8 cellular contexts compared by ENCODE assay signal in the genomic region with DNA sequence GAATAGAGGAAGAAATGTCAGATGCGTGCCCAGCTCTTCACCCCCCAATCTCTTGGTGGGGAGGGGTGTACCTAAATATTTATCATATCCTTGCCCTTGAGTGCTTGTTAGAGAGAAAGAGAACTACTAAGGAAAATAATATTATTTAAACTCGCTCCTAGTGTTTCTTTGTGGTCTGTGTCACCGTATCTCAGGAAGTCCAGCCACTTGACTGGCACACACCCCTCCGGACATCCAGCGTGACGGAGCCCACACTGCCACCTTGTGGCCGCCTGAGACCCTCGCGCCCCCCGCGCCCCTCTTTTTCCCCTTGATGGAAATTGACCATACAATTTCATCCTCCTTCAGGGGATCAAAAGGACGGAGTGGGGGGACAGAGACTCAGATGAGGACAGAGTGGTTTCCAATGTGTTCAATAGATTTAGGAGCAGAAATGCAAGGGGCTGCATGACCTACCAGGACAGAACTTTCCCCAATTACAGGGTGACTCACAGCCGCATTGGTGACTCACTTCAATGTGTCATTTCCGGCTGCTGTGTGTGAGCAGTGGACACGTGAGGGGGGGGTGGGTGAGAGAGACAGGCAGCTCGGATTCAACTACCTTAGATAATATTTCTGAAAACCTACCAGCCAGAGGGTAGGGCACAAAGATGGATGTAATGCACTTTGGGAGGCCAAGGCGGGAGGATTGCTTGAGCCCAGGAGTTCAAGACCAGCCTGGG. TPM values are rescaled to one million over a fixed set of nuclear protein-coding genes. Genes with fewer than 3 reads are reported as not detected.
DNase-seq lines count a peak whose midpoint lies in the region; ATAC-seq and TF ChIP-seq lines count a peak whose summit lies in the region.

No MANE protein-coding gene starts in this region.

- TF ChIP-seq CTCF in Peyer's patch (IDR thresholded peaks at IDR 0.05) (peak; percentile 43 to 84 (median 60)), omental fat pad (IDR thresholded peaks at IDR 0.05) (peak in 2 of 3 donors; percentile 45 to 60), thoracic aorta (IDR thresholded peaks at IDR 0.05) (peak; percentile 88)

- peaks cover 26% of the 10 kb centered on the region for H3K4me1 ChIP-seq in ACC112 (ENCODE audit: control insufficient read depth, insufficient read depth, low read length, unreplicated experiment)
- H3K4me1 ChIP-seq in Peyer's patch: peaks cover 0 to 19% (median 3%) of the 10 kb centered on the region in 4 donors
- peaks cover 9 to 38% of the 10 kb centered on the region in 2 donors for H3K4me1 ChIP-seq in thoracic aorta (ENCODE audit: control insufficient read depth in 1 of 2, low read depth in 2 of 2)

- H3K27ac ChIP-seq in ACC112 (ENCODE audit: low read depth, low read length): peak overlapping the region; percentile 85
- peak overlapping the region in 3 of 4 donors; percentile 17 to 78 (median 61) for H3K27ac ChIP-seq in Peyer's patch
- peak overlapping the region; percentile 74 to 94 for H3K27ac ChIP-seq in thoracic aorta

- no peak overlapping the region for H3K4me3 ChIP-seq in ACC112 (ENCODE audit: low read depth, low read length)
- peak overlapping the region in 2 of 4 donors; percentile 27 to 32 for H3K4me3 ChIP-seq in Peyer's patch
- peak overlapping the region; percentile 59 for H3K4me3 ChIP-seq in thoracic aorta

- H3K36me3 ChIP-seq in ACC112 (ENCODE audit: insufficient read depth, low read length) (peaks cover 15% of the 10 kb centered on the region), Peyer's patch (no peaks in the 10 kb centered on the region), thoracic aorta (peaks cover 25% of the 10 kb centered on the region)

- no peaks in the 10 kb centered on the region for H3K79me2 ChIP-seq in ACC112 (ENCODE audit: control insufficient read depth, insufficient read depth, low read length, unreplicated experiment)

- no peak overlapping the region for H2AFZ ChIP-seq in ACC112 (ENCODE audit: low read length, unreplicated experiment)

- H3K9me3 ChIP-seq in Peyer's patch (no peaks in the 10 kb centered on the region), thoracic aorta (no peaks in the 10 kb centered on the region)

- ATAC-seq in GM18519 (IDR thresholded peaks at IDR 0.05; ENCODE audit: low FRiP score, unreplicated experiment): peak; percentile 68
- peak; percentile 81 for ATAC-seq in omental fat pad (ENCODE audit: low FRiP score)
- peak; percentile 78 for ATAC-seq in thoracic aorta (ENCODE audit: insufficient number of reproducible peaks, low FRiP score, low read depth)

- peak in 1 of 2 donors; percentile 19 for TF ChIP-seq POLR2A in Peyer's patch (IDR thresholded peaks at IDR 0.05)

- H3K27me3 ChIP-seq in ACC112 (ENCODE audit: insufficient read depth, low read length) (no peaks in the 10 kb centered on the region), Peyer's patch (no peaks in the 10 kb centered on the region), thoracic aorta (replicated peaks; ENCODE audit: insufficient read depth) (no peaks in the 10 kb centered on the region)

- DNase-seq in HK-2 (ENCODE audit: unreplicated experiment): peak; percentile 92
- peak; percentile 63 to 94 (median 82) for DNase-seq in Peyer's patch
- peak; percentile 92 for DNase-seq in activated T-cell treated with anti-CD3 and anti-CD28 coated beads, Interleukin-2, amount 50 U/mL, for 48 hours
- DNase-seq in fibroblast of peridontal ligament (ENCODE audit: extremely low read depth): peak; percentile 97
- peak; percentile 88 for DNase-seq in omental fat pad (ENCODE audit: low spot score)
- peak; percentile 97 for DNase-seq in thoracic aorta (ENCODE audit: low spot score)

RNA-seq across cellular contexts. Expression of a gene that starts 11.4 kb away (rescaled TPM):
- total RNA-seq in Peyer's patch: 1 to 10 TPM; 2.4 to 8.3 (median 3.3) TPM
- total RNA-seq in omental fat pad: 100 to 1,000 TPM in 2 of 4 donors, 10 to 100 TPM in 2; 36.4 to 861 (median 118) TPM
- total RNA-seq in thoracic aorta: 1,000 to 10,000 TPM in 1 of 2 donors, 100 to 1,000 TPM in 1; 542 to 1,009 TPM

RNA-seq across cellular contexts. Expression of a gene that starts 16.0 kb away (rescaled TPM):
- total RNA-seq in Peyer's patch (100 to 1,000 TPM in 2 of 4 donors, 10 to 100 TPM in 2; 53.6 to 136 (median 95.7) TPM), omental fat pad (10 to 100 TPM; 30.7 to 52.3 (median 36.4) TPM), thoracic aorta (10 to 100 TPM; 11.9 to 33.0 TPM)

RNA-seq across cellular contexts. Expression of a gene that starts 27.1 kb away (rescaled TPM):
- total RNA-seq in Peyer's patch (under 1 TPM in 1 of 4 donors, not detected in 3; 0.94 TPM), omental fat pad (under 1 TPM in 1 of 4 donors, not detected in 3; 0.60 TPM), thoracic aorta (not detected)

RNA-seq across cellular contexts. Expression of a gene that starts 41.8 kb away (rescaled TPM):
- total RNA-seq in Peyer's patch: 1 to 10 TPM in 1 of 4 donors, not detected in 3; 1.0 TPM
- total RNA-seq in omental fat pad: under 1 TPM in 1 of 4 donors, not detected in 3; 0.09 TPM
- total RNA-seq in thoracic aorta: not detected

RNA-seq across cellular contexts. Expression of a gene that starts 53.0 kb away (rescaled TPM):
- total RNA-seq in Peyer's patch (10 to 100 TPM; 19.4 to 43.7 (median 38.3) TPM), omental fat pad (10 to 100 TPM; 14.1 to 41.1 (median 20.9) TPM), thoracic aorta (10 to 100 TPM; 32.1 to 44.5 TPM)

Comparison
In these comparisons a context has a peak if more than half of its experiments do, and no peak if none do; other contexts are left out.
1. RNA of a gene that starts 11.4 kb away (total RNA-seq): 542 to 1,009 TPM in thoracic aorta and 36.4 to 861 TPM in omental fat pad; 2.4 to 8.3 TPM in Peyer's patch; every median in the first group is over 4 times any median in the second.
2. Peak in every context shown above with its lines, with median percentiles within 50 percentile points of each other: H3K27ac ChIP-seq, ATAC-seq, DNase-seq and CTCF ChIP-seq.